In genomic region chr1:22810378-22810777, GRCh38 we compare ENCODE assay signal across 1 cellular context.
TF ChIP-seq lines count a peak whose summit lies in the region.

No MANE protein-coding gene starts in this region.

TF ChIP-seq in IMR-90, 13 proteins besides CTCF, POLR2A, EP300 and RAD21 (continued from another document):
- TF ChIP-seq BHLHE40 (IDR thresholded peaks at IDR 0.05; ENCODE audit: low read depth, low read length) (no peak), MAZ (IDR thresholded peaks at IDR 0.05; ENCODE audit: borderline replicate concordance, low read depth, low read length) (no peak)
